ENCODE assay signal across 19 cellular contexts in the genomic region with DNA sequence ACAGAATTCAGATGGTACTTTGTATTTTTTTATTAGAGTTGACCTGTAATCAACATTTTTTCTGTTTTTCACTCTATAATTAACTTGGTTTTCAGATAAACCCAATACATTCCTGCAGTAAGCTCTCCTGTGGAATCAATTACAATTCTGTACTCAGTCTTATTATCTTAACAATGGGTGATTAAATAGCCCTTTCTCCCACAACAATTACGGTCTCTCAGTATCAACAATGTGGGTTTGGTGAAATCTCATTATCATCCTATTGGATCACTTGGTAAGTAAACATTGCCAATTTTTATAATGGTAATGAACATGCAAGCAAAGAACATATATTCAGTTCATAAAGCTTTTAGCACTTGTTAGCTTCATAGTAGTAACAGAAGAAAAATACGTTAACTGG.
DNase-seq lines count a peak whose midpoint lies in the region; ATAC-seq and TF ChIP-seq lines count a peak whose summit lies in the region.
"Had no signal": no experiment of that assay in that cellular context is flagged by ENCODE, and none has a peak within 500 bp of the region (broad histone marks: within the 10 kb centered on the region; RNA-seq: fewer than 3 reads in every experiment).

No MANE protein-coding gene starts in this region.

- H3K27ac Mint-ChIP-seq in GM23338 (peak overlapping the region; percentile 46; the same call in 1 of the 2 replicates), endodermal cell (peak overlapping the region; percentile 8), neural progenitor cell (no peak overlapping the region)
- H3K27ac Mint-ChIP-seq: B cell; CD4-positive, alpha-beta T cell; HFFc6 had no signal

- H3K4me1 Mint-ChIP-seq in GM23338 (peaks cover 73% of the 10 kb centered on the region), endodermal cell (peaks cover 49% of the 10 kb centered on the region), neural progenitor cell (peaks cover 3% of the 10 kb centered on the region)
- H3K4me1 Mint-ChIP-seq: B cell had no signal

- no peaks in the 10 kb centered on the region for H3K36me3 ChIP-seq in GM23338 (ENCODE audit: insufficient read depth)
- no peaks in the 10 kb centered on the region for H3K36me3 ChIP-seq in HUES64 (ENCODE audit: insufficient read depth, low read length)
- no peaks in the 10 kb centered on the region for H3K36me3 ChIP-seq in endodermal cell (ENCODE audit: control insufficient read depth, insufficient read depth, low read length)
- no peaks in the 10 kb centered on the region for H3K36me3 ChIP-seq in neural progenitor cell
- H3K36me3 ChIP-seq in ovary, result no peaks in the 10 kb centered on the region

- TF ChIP-seq POLR2A in ovary (IDR thresholded peaks at IDR 0.05), result no peak

- H3K36me3 Mint-ChIP-seq in GM23338 (ENCODE audit: low read depth) (peaks cover 13% of the 10 kb centered on the region; the same call in 2 of the 3 replicates), endodermal cell (ENCODE audit: low read depth) (peaks cover 6% of the 10 kb centered on the region), neural progenitor cell (no peaks in the 10 kb centered on the region)

- DNase-seq in GM23338 (ENCODE audit: low spot score) (peak; percentile 53), endodermal cell (no peak), neural progenitor cell (ENCODE audit: low spot score) (peak; percentile 61), iPS-NIHi7 (ENCODE audit: extremely low spot score) (no peak), ovary (no peak)
- no peak for DNase-seq in stimulated activated CD4-positive, alpha-beta T cell treated with anti-CD3 and anti-CD28 coated beads, Interleukin-1b, Interleukin-23, amount 100 ng/mL, for 48 hours
- DNase-seq: 8988T; C1 segment of cervical spinal cord; Calu3; CD4-positive, alpha-beta T cell; DMS79; GM23248; HCEC 1CT; HFFc6; IMR-90; KBM-7 had no signal

- H3K9me2 ChIP-seq in GM23338 (ENCODE audit: insufficient read depth), result no peaks in the 10 kb centered on the region

- ATAC-seq in GM23338, result peak; percentile 66
- ATAC-seq: GM12878 had no signal

- no peak for TF ChIP-seq EP300 in ovary (IDR thresholded peaks at IDR 0.05)

- H3K27me3 Mint-ChIP-seq in GM23338 (ENCODE audit: insufficient read depth, low read depth, poor library complexity) (no peaks in the 10 kb centered on the region), endodermal cell (ENCODE audit: insufficient read depth) (no peaks in the 10 kb centered on the region), neural progenitor cell (ENCODE audit: insufficient read depth, low read depth) (no peaks in the 10 kb centered on the region)
- H3K27me3 Mint-ChIP-seq: B cell; CD4-positive, alpha-beta T cell had no signal

- H3K9me3 Mint-ChIP-seq in GM23338 (no peaks in the 10 kb centered on the region), endodermal cell (peaks cover 5% of the 10 kb centered on the region), neural progenitor cell (peaks cover 17% of the 10 kb centered on the region)

- H4K20me1 ChIP-seq in GM23338 (replicated peaks; ENCODE audit: insufficient read depth) (no peaks in the 10 kb centered on the region), neural progenitor cell (ENCODE audit: low read depth) (no peaks in the 10 kb centered on the region)

- H3K9me3 ChIP-seq in HUES64 (ENCODE audit: insufficient read depth, low read depth, low read length) (no peaks in the 10 kb centered on the region), endodermal cell (ENCODE audit: control insufficient read depth, low read length) (peaks cover 7% of the 10 kb centered on the region), neural progenitor cell (ENCODE audit: low read depth) (no peaks in the 10 kb centered on the region), ovary (no peaks in the 10 kb centered on the region)

- H3F3A ChIP-seq in GM23338 (replicated peaks; ENCODE audit: low read depth), result no peaks in the 10 kb centered on the region
- peaks cover 36% of the 10 kb centered on the region for H3F3A ChIP-seq in neural progenitor cell (ENCODE audit: low read depth)

- H3K4me2 ChIP-seq in GM23338 (peak overlapping the region; percentile 2), neural progenitor cell (peak overlapping the region; percentile 59)

- no CpG with 5 or more reads among the region's 2 CpGs for WGBS in HUES64
- 33 to 66% methylated on average over 1 to 2 of the region's 2 CpGs for WGBS in endodermal cell (ENCODE audit: insufficient coverage in 1 of 2, insufficient read length in 1 of 2), 2 experiments
- WGBS in ovary, 3 donors, result 90 to 94% (median 91%) methylated on average over 2 of the region's 2 CpGs

- H3K27me3 ChIP-seq in GM23338 (ENCODE audit: insufficient read depth) (no peaks in the 10 kb centered on the region), HUES64 (ENCODE audit: insufficient read depth, low read length) (no peaks in the 10 kb centered on the region), endodermal cell (ENCODE audit: control insufficient read depth, insufficient read depth, low read length, poor library complexity, severe bottlenecking) (no peaks in the 10 kb centered on the region), neural progenitor cell (no peaks in the 10 kb centered on the region), ovary (no peaks in the 10 kb centered on the region)

- H3K4me3 Mint-ChIP-seq in GM23338, result peak overlapping the region; percentile 45
- no peak overlapping the region for H3K4me3 Mint-ChIP-seq in endodermal cell
- no peak overlapping the region for H3K4me3 Mint-ChIP-seq in neural progenitor cell
- H3K4me3 Mint-ChIP-seq: B cell; CD4-positive, alpha-beta T cell; HFFc6 had no signal

- intact Hi-C loops in ovary (cut with DNase I), result no loop called here

- TF ChIP-seq CTCF in GM23338 (conservative IDR thresholded peaks at IDR 0.05; ENCODE audit: low read depth in 2 of 2), result no peak
- TF ChIP-seq CTCF in endodermal cell (conservative IDR thresholded peaks at IDR 0.05), result no peak
- no peak for TF ChIP-seq CTCF in neural progenitor cell (IDR thresholded peaks at IDR 0.05)
- no peak for TF ChIP-seq CTCF in ovary (IDR thresholded peaks at IDR 0.05)

- H3K27ac ChIP-seq in GM23338 (ENCODE audit: low read depth) (no peak overlapping the region), HUES64 (ENCODE audit: low read depth, low read length) (peak overlapping the region; percentile 62; the same call in 1 of the 2 replicates), endodermal cell (ENCODE audit: low read depth, low read length) (no peak overlapping the region), neural progenitor cell (no peak overlapping the region), ovary (no peak overlapping the region)
- H3K27ac ChIP-seq: GM23248 had no signal

- H3K79me2 ChIP-seq in GM23338 (replicated peaks; ENCODE audit: insufficient read depth) (peaks cover 9% of the 10 kb centered on the region; the same call in 1 of the 2 replicates), neural progenitor cell (ENCODE audit: low read depth) (no peaks in the 10 kb centered on the region)

- H3K9ac ChIP-seq in HUES64 (ENCODE audit: low read depth, low read length) (no peak overlapping the region), endodermal cell (ENCODE audit: extremely low read depth, low read length, poor library complexity, severe bottlenecking) (no peak overlapping the region), neural progenitor cell (no peak overlapping the region)
- H3K9ac ChIP-seq: GM23248 had no signal

- peaks cover 68% of the 10 kb centered on the region for H3K4me1 ChIP-seq in GM23338 (ENCODE audit: insufficient read depth)
- peaks cover 63% of the 10 kb centered on the region for H3K4me1 ChIP-seq in HUES64 (ENCODE audit: insufficient read depth, low read length)
- H3K4me1 ChIP-seq in endodermal cell (ENCODE audit: control insufficient read depth, insufficient read depth, low read length), result peaks cover 6% of the 10 kb centered on the region
- peaks cover 46% of the 10 kb centered on the region for H3K4me1 ChIP-seq in neural progenitor cell
- no peaks in the 10 kb centered on the region for H3K4me1 ChIP-seq in ovary (ENCODE audit: insufficient read depth)

- H2AFZ ChIP-seq in GM23338, result no peak overlapping the region
- H2AFZ ChIP-seq in neural progenitor cell (replicated peaks), result no peak overlapping the region
- H2AFZ ChIP-seq: GM23248 had no signal

- H3K4me3 ChIP-seq in GM23338 (no peak overlapping the region), HUES64 (ENCODE audit: low read length) (peak overlapping the region; percentile 10), endodermal cell (ENCODE audit: low read length) (no peak overlapping the region), neural progenitor cell (no peak overlapping the region), ovary (no peak overlapping the region)
- H3K4me3 ChIP-seq: GM12878, GM23248 had no signal

TF ChIP-seq in GM23338, 12 proteins besides CTCF, POLR2A, EP300 and RAD21 (continues in another document):
- peak; percentile 88 for TF ChIP-seq NANOG (IDR thresholded peaks at IDR 0.05; ENCODE audit: borderline replicate concordance)

Comparison
In these comparisons a context has a peak if more than half of its experiments do, and no peak if none do; other contexts are left out.
1. DNase-seq: peak in GM23338 (single experiment) and neural progenitor cell (single experiment); none in endodermal cell (single experiment), stimulated activated CD4-positive, alpha-beta T cell treated with anti-CD3 and anti-CD28 coated beads, Interleukin-1b, Interleukin-23, amount 100 ng/mL, for 48 hours (single experiment), iPS-NIHi7 (single experiment) and ovary (0 of 5).